In genomic region chr9:127783111-127783621, GRCh38 we compare ENCODE assay signal across 9 cellular contexts. TPM values are rescaled to one million over a fixed set of nuclear protein-coding genes. Genes with fewer than 3 reads are reported as not detected.
A peak's percentile ranks its signal among the peaks of the same experiment; 100 is the strongest.
DNase-seq lines count a peak whose midpoint lies in the region; ATAC-seq lines count a peak whose summit lies in the region.
"Had no signal": no experiment of that assay in that cellular context is flagged by ENCODE, and none has a peak within 500 bp of the region (broad histone marks: within the 10 kb centered on the region; RNA-seq: fewer than 3 reads in every experiment).

No MANE protein-coding gene starts in this region.

- peak overlapping the region; percentile 34 for H3K9ac ChIP-seq in NT2/D1 (ENCODE audit: insufficient read length, low read depth)
- H3K9ac ChIP-seq: KMS-11 had no signal

- H3K4me3 Mint-ChIP-seq in activated T-cell treated with anti-CD3 and anti-CD28 coated beads, Interleukin-2, amount 50 U/mL, for 24 hours: peak overlapping the region; percentile 73

- H3K9me3 Mint-ChIP-seq in activated T-cell treated with anti-CD3 and anti-CD28 coated beads, Interleukin-2, amount 50 U/mL, for 24 hours: no peaks in the 10 kb centered on the region

- intact Hi-C loops in left colon (cut with DNase I, micrococcal nuclease): loop anchor here in 1 of 2 donors (5.0 to 10.0 kb wide), 2 partner anchors 46 to 132 kb away; partner anchors contain the start of genes ST6GALNAC4 and TOR2A

- no peak for ATAC-seq in left colon
- ATAC-seq in GM18907 (IDR thresholded peaks at IDR 0.05; ENCODE audit: unreplicated experiment): no peak

- H3K27ac Mint-ChIP-seq in activated T-cell treated with anti-CD3 and anti-CD28 coated beads, Interleukin-2, amount 50 U/mL, for 24 hours: peak overlapping the region; percentile 95

- no peaks in the 10 kb centered on the region for H3K27me3 ChIP-seq in NT2/D1 (ENCODE audit: insufficient read depth, insufficient read length)

- H3K27me3 Mint-ChIP-seq in activated T-cell treated with anti-CD3 and anti-CD28 coated beads, Interleukin-2, amount 50 U/mL, for 24 hours: no peaks in the 10 kb centered on the region

- H3K9me3 ChIP-seq in NT2/D1 (ENCODE audit: insufficient read depth, low read length): no peaks in the 10 kb centered on the region

- H3K4me3 ChIP-seq in NT2/D1 (ENCODE audit: insufficient read length, low read depth): no peak overlapping the region

- peaks cover 21% of the 10 kb centered on the region for H3K36me3 Mint-ChIP-seq in activated T-cell treated with anti-CD3 and anti-CD28 coated beads, Interleukin-2, amount 50 U/mL, for 24 hours (ENCODE audit: low read depth)

- H3K4me1 ChIP-seq in NT2/D1 (ENCODE audit: insufficient read depth, insufficient read length): peaks cover 31% of the 10 kb centered on the region

- H3K36me3 ChIP-seq in NT2/D1 (ENCODE audit: insufficient read depth, insufficient read length, low read length): peaks cover 16% of the 10 kb centered on the region

- no peak for DNase-seq in NT2/D1 (ENCODE audit: low read depth, low spot score)
- DNase-seq in activated T-cell treated with anti-CD3 and anti-CD28 coated beads, Interleukin-2, amount 50 U/mL, for 24 hours: peak; percentile 78
- peak; percentile 65 to 74 for DNase-seq in left colon
- peak; percentile 74 to 89 for DNase-seq in stimulated activated CD8-positive, alpha-beta memory T cell treated with anti-CD3 and anti-CD28 coated beads, Interleukin-7, amount 100 ng/mL, for 48 hours (ENCODE audit: extremely low read depth in 1 of 2, low read depth in 1 of 2)
- DNase-seq in HT-29 (ENCODE audit: low spot score): no peak
- DNase-seq in NCI-H510A (lab: John Stamatoyannopoulos, UW): no peak
- DNase-seq in superior temporal gyrus (ENCODE audit: extremely low spot score): no peak

- H3K4me1 Mint-ChIP-seq in activated T-cell treated with anti-CD3 and anti-CD28 coated beads, Interleukin-2, amount 50 U/mL, for 24 hours (ENCODE audit: low read depth): peaks cover 78% of the 10 kb centered on the region

RNA-seq across cellular contexts. Expression of gene CDK9, which starts 2.7 kb away (rescaled TPM):
- total RNA-seq in left colon: 10 to 100 TPM; 70.4 to 87.4 TPM
- 42.6 and 45.4 TPM in 2 replicates for total RNA-seq in HT-29 (2014; rRNA removed; shearing (Covaris generic))

RNA-seq across cellular contexts. Expression of gene SH2D3C, which starts 4.7 kb away (rescaled TPM):
- 1 to 10 TPM; 2.8 to 3.1 TPM for total RNA-seq in left colon
- not detected in 2 replicates for total RNA-seq in HT-29 (2014; rRNA removed; shearing (Covaris generic))

RNA-seq across cellular contexts. Expression of gene FPGS, which starts 19.5 kb away (rescaled TPM):
- total RNA-seq in left colon: 10 to 100 TPM; 31.4 to 47.0 TPM
- 180 and 200 TPM in 2 replicates for total RNA-seq in HT-29 (2014; rRNA removed; shearing (Covaris generic))

RNA-seq across cellular contexts. Expression of gene TOR2A, which starts 48.1 kb away (rescaled TPM):
- 10 to 100 TPM; 32.0 to 32.7 TPM for total RNA-seq in left colon
- total RNA-seq in HT-29 (2014; rRNA removed; shearing (Covaris generic)): 14.3 and 18.9 TPM in 2 replicates

Comparison
In these comparisons a context has a peak if more than half of its experiments do, and no peak if none do; other contexts are left out.
1. DNase-seq: peak in activated T-cell treated with anti-CD3 and anti-CD28 coated beads, Interleukin-2, amount 50 U/mL, for 24 hours (single experiment), left colon (2 of 2) and stimulated activated CD8-positive, alpha-beta memory T cell treated with anti-CD3 and anti-CD28 coated beads, Interleukin-7, amount 100 ng/mL, for 48 hours (2 of 2); none in NT2/D1 (single experiment), HT-29 (single experiment), NCI-H510A (single experiment) and superior temporal gyrus (single experiment).